In the genomic region with DNA sequence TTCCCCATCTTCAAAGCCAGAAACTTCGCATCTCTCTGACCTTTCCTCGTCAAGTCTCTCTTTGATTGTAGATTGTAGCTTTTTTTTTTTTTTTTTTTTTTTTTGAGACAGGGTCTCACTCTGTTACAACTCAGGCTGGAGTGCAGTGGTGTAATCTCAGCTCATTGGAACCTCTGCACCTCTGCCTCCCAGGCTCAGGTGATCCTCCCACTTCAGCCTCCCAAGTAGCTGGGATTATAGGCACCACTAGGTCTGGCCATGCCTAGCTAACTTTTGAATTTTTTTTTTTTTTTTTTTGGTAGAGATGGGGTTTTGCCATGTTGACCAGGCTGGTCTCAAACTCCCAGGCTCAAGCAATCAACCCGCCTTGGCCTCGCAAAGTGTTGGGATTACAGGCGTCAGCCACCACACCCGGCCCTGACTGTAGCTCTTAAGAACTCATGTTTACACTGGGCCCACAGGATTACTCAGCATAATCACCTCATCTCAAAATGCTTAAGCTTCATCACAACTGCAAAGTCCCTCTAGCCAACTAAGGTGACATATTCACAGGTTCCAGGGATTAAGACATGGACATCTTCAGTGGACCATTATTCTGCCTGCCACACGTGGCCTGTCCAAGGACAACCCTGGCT, we compare ENCODE assay signal across 1 cellular context.
TF ChIP-seq lines count a peak whose summit lies in the region.

No MANE protein-coding gene starts in this region.

TF ChIP-seq in K562, 482 proteins besides CTCF, POLR2A, EP300 and RAD21 (continued from another document and continues in another):
- TF ChIP-seq, protein P1, sequence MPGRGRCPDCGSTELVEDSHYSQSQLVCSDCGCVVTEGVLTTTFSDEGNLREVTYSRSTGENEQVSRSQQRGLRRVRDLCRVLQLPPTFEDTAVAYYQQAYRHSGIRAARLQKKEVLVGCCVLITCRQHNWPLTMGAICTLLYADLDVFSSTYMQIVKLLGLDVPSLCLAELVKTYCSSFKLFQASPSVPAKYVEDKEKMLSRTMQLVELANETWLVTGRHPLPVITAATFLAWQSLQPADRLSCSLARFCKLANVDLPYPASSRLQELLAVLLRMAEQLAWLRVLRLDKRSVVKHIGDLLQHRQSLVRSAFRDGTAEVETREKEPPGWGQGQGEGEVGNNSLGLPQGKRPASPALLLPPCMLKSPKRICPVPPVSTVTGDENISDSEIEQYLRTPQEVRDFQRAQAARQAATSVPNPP (IDR thresholded peaks at IDR 0.05; ENCODE audit: borderline replicate concordance, insufficient read depth, insufficient read length), result no peak
- TF ChIP-seq FOXJ3 (CRISPR knock-in tag; IDR thresholded peaks at IDR 0.05) (no peak), PML (IDR thresholded peaks at IDR 0.05; ENCODE audit: low read length) (no peak), COPS2 (conservative IDR thresholded peaks at IDR 0.05) (no peak), ZBTB8A (IDR thresholded peaks at IDR 0.05; ENCODE audit: partially characterized antibody) (no peak), MTA1 (IDR thresholded peaks at IDR 0.05; ENCODE audit: borderline replicate concordance) (no peak), LCOR (CRISPR knock-in tag; IDR thresholded peaks at IDR 0.05) (no peak), NR4A1 (CRISPR knock-in tag; IDR thresholded peaks at IDR 0.05) (no peak), NR4A1 (tag; IDR thresholded peaks at IDR 0.05) (no peak), HDAC3 (IDR thresholded peaks at IDR 0.05; ENCODE audit: borderline replicate concordance, partially characterized antibody) (no peak), ZNF696 (CRISPR knock-in tag; conservative IDR thresholded peaks at IDR 0.05) (no peak), HDGF (IDR thresholded peaks at IDR 0.05) (no peak), KDM4B (IDR thresholded peaks at IDR 0.05; ENCODE audit: borderline replicate concordance in 2 of 2, low read depth in 1 of 2) (no peak), ZNF253 (CRISPR knock-in tag; conservative IDR thresholded peaks at IDR 0.05) (no peak), KLF10 (CRISPR knock-in tag; IDR thresholded peaks at IDR 0.05) (no peak), WHSC1 (IDR thresholded peaks at IDR 0.05; ENCODE audit: low read length) (no peak), SMARCE1 (IDR thresholded peaks at IDR 0.05) (no peak; the same call in 1 of the 2 replicates), NCOA1 (IDR thresholded peaks at IDR 0.05; ENCODE audit: low read depth) (no peak)
- TF ChIP-seq, protein P2, sequence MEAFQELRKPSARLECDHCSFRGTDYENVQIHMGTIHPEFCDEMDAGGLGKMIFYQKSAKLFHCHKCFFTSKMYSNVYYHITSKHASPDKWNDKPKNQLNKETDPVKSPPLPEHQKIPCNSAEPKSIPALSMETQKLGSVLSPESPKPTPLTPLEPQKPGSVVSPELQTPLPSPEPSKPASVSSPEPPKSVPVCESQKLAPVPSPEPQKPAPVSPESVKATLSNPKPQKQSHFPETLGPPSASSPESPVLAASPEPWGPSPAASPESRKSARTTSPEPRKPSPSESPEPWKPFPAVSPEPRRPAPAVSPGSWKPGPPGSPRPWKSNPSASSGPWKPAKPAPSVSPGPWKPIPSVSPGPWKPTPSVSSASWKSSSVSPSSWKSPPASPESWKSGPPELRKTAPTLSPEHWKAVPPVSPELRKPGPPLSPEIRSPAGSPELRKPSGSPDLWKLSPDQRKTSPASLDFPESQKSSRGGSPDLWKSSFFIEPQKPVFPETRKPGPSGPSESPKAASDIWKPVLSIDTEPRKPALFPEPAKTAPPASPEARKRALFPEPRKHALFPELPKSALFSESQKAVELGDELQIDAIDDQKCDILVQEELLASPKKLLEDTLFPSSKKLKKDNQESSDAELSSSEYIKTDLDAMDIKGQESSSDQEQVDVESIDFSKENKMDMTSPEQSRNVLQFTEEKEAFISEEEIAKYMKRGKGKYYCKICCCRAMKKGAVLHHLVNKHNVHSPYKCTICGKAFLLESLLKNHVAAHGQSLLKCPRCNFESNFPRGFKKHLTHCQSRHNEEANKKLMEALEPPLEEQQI (IDR thresholded peaks at IDR 0.05), result no peak
- TF ChIP-seq, protein P3, sequence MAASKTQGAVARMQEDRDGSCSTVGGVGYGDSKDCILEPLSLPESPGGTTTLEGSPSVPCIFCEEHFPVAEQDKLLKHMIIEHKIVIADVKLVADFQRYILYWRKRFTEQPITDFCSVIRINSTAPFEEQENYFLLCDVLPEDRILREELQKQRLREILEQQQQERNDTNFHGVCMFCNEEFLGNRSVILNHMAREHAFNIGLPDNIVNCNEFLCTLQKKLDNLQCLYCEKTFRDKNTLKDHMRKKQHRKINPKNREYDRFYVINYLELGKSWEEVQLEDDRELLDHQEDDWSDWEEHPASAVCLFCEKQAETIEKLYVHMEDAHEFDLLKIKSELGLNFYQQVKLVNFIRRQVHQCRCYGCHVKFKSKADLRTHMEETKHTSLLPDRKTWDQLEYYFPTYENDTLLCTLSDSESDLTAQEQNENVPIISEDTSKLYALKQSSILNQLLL (CRISPR knock-in tag; IDR thresholded peaks at IDR 0.05; ENCODE audit: borderline replicate concordance), result no peak
- TF ChIP-seq, protein P4, sequence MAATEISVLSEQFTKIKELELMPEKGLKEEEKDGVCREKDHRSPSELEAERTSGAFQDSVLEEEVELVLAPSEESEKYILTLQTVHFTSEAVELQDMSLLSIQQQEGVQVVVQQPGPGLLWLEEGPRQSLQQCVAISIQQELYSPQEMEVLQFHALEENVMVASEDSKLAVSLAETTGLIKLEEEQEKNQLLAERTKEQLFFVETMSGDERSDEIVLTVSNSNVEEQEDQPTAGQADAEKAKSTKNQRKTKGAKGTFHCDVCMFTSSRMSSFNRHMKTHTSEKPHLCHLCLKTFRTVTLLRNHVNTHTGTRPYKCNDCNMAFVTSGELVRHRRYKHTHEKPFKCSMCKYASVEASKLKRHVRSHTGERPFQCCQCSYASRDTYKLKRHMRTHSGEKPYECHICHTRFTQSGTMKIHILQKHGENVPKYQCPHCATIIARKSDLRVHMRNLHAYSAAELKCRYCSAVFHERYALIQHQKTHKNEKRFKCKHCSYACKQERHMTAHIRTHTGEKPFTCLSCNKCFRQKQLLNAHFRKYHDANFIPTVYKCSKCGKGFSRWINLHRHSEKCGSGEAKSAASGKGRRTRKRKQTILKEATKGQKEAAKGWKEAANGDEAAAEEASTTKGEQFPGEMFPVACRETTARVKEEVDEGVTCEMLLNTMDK (IDR thresholded peaks at IDR 0.05; ENCODE audit: borderline replicate concordance, insufficient read depth, low read depth, low read length, poor library complexity, severe bottlenecking), result no peak
- TF ChIP-seq, protein P5, sequence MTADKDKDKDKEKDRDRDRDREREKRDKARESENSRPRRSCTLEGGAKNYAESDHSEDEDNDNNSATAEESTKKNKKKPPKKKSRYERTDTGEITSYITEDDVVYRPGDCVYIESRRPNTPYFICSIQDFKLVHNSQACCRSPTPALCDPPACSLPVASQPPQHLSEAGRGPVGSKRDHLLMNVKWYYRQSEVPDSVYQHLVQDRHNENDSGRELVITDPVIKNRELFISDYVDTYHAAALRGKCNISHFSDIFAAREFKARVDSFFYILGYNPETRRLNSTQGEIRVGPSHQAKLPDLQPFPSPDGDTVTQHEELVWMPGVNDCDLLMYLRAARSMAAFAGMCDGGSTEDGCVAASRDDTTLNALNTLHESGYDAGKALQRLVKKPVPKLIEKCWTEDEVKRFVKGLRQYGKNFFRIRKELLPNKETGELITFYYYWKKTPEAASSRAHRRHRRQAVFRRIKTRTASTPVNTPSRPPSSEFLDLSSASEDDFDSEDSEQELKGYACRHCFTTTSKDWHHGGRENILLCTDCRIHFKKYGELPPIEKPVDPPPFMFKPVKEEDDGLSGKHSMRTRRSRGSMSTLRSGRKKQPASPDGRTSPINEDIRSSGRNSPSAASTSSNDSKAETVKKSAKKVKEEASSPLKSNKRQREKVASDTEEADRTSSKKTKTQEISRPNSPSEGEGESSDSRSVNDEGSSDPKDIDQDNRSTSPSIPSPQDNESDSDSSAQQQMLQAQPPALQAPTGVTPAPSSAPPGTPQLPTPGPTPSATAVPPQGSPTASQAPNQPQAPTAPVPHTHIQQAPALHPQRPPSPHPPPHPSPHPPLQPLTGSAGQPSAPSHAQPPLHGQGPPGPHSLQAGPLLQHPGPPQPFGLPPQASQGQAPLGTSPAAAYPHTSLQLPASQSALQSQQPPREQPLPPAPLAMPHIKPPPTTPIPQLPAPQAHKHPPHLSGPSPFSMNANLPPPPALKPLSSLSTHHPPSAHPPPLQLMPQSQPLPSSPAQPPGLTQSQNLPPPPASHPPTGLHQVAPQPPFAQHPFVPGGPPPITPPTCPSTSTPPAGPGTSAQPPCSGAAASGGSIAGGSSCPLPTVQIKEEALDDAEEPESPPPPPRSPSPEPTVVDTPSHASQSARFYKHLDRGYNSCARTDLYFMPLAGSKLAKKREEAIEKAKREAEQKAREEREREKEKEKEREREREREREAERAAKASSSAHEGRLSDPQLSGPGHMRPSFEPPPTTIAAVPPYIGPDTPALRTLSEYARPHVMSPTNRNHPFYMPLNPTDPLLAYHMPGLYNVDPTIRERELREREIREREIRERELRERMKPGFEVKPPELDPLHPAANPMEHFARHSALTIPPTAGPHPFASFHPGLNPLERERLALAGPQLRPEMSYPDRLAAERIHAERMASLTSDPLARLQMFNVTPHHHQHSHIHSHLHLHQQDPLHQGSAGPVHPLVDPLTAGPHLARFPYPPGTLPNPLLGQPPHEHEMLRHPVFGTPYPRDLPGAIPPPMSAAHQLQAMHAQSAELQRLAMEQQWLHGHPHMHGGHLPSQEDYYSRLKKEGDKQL (CRISPR knock-in tag; IDR thresholded peaks at IDR 0.05; ENCODE audit: borderline replicate concordance), result no peak
- TF ChIP-seq, protein P6, sequence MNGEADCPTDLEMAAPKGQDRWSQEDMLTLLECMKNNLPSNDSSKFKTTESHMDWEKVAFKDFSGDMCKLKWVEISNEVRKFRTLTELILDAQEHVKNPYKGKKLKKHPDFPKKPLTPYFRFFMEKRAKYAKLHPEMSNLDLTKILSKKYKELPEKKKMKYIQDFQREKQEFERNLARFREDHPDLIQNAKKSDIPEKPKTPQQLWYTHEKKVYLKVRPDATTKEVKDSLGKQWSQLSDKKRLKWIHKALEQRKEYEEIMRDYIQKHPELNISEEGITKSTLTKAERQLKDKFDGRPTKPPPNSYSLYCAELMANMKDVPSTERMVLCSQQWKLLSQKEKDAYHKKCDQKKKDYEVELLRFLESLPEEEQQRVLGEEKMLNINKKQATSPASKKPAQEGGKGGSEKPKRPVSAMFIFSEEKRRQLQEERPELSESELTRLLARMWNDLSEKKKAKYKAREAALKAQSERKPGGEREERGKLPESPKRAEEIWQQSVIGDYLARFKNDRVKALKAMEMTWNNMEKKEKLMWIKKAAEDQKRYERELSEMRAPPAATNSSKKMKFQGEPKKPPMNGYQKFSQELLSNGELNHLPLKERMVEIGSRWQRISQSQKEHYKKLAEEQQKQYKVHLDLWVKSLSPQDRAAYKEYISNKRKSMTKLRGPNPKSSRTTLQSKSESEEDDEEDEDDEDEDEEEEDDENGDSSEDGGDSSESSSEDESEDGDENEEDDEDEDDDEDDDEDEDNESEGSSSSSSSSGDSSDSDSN (IDR thresholded peaks at IDR 0.05; ENCODE audit: borderline replicate concordance in 1 of 2, low read depth in 2 of 2, low read length in 2 of 2), result peak in 1 of 2 experiments; percentile 5; a peak in 1 of 4 replicates
- TF ChIP-seq, protein P7, sequence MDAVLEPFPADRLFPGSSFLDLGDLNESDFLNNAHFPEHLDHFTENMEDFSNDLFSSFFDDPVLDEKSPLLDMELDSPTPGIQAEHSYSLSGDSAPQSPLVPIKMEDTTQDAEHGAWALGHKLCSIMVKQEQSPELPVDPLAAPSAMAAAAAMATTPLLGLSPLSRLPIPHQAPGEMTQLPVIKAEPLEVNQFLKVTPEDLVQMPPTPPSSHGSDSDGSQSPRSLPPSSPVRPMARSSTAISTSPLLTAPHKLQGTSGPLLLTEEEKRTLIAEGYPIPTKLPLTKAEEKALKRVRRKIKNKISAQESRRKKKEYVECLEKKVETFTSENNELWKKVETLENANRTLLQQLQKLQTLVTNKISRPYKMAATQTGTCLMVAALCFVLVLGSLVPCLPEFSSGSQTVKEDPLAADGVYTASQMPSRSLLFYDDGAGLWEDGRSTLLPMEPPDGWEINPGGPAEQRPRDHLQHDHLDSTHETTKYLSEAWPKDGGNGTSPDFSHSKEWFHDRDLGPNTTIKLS (IDR thresholded peaks at IDR 0.05; ENCODE audit: borderline replicate concordance, low read depth), result no peak; the same call in 1 of the 2 replicates
- TF ChIP-seq, protein P8, sequence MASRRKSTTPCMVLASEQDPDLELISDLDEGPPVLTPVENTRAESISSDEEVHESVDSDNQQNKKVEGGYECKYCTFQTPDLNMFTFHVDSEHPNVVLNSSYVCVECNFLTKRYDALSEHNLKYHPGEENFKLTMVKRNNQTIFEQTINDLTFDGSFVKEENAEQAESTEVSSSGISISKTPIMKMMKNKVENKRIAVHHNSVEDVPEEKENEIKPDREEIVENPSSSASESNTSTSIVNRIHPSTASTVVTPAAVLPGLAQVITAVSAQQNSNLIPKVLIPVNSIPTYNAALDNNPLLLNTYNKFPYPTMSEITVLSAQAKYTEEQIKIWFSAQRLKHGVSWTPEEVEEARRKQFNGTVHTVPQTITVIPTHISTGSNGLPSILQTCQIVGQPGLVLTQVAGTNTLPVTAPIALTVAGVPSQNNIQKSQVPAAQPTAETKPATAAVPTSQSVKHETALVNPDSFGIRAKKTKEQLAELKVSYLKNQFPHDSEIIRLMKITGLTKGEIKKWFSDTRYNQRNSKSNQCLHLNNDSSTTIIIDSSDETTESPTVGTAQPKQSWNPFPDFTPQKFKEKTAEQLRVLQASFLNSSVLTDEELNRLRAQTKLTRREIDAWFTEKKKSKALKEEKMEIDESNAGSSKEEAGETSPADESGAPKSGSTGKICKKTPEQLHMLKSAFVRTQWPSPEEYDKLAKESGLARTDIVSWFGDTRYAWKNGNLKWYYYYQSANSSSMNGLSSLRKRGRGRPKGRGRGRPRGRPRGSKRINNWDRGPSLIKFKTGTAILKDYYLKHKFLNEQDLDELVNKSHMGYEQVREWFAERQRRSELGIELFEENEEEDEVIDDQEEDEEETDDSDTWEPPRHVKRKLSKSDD (conservative IDR thresholded peaks at IDR 0.05; ENCODE audit: low read length), result no peak
- TF ChIP-seq, protein P9, sequence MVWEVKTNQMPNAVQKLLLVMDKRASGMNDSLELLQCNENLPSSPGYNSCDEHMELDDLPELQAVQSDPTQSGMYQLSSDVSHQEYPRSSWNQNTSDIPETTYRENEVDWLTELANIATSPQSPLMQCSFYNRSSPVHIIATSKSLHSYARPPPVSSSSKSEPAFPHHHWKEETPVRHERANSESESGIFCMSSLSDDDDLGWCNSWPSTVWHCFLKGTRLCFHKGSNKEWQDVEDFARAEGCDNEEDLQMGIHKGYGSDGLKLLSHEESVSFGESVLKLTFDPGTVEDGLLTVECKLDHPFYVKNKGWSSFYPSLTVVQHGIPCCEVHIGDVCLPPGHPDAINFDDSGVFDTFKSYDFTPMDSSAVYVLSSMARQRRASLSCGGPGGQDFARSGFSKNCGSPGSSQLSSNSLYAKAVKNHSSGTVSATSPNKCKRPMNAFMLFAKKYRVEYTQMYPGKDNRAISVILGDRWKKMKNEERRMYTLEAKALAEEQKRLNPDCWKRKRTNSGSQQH (CRISPR knock-in tag; IDR thresholded peaks at IDR 0.05), result no peak
- TF ChIP-seq, protein P10, sequence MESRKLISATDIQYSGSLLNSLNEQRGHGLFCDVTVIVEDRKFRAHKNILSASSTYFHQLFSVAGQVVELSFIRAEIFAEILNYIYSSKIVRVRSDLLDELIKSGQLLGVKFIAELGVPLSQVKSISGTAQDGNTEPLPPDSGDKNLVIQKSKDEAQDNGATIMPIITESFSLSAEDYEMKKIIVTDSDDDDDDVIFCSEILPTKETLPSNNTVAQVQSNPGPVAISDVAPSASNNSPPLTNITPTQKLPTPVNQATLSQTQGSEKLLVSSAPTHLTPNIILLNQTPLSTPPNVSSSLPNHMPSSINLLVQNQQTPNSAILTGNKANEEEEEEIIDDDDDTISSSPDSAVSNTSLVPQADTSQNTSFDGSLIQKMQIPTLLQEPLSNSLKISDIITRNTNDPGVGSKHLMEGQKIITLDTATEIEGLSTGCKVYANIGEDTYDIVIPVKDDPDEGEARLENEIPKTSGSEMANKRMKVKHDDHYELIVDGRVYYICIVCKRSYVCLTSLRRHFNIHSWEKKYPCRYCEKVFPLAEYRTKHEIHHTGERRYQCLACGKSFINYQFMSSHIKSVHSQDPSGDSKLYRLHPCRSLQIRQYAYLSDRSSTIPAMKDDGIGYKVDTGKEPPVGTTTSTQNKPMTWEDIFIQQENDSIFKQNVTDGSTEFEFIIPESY (CRISPR knock-in tag; IDR thresholded peaks at IDR 0.05), result no peak
